In genomic region chr12:62943779-62944395, GRCh38 we compare ENCODE assay signal across 15 cellular contexts.
"Had no signal": no experiment of that assay in that cellular context is flagged by ENCODE, and none has a peak within 500 bp of the region (broad histone marks: within the 10 kb centered on the region; RNA-seq: fewer than 3 reads in every experiment).

No MANE protein-coding gene starts in this region.

- H3K36me3 Mint-ChIP-seq: naive B cell had no signal

- H3K27me3 ChIP-seq: esophagus squamous epithelium, hepatocyte, neutrophil, right atrium auricular region had no signal

- H3K36me3 ChIP-seq: esophagus squamous epithelium, neutrophil, right atrium auricular region had no signal

- H3K4me1 ChIP-seq: esophagus squamous epithelium, right atrium auricular region had no signal

- H3K4me3 Mint-ChIP-seq: dendritic cell treated with granulocyte-macrophage colony-stimulating factor and Interleukin-4, amounts not matched to agents 40 ng/mL and 50 ng/mL, for 4 days; effector memory CD8-positive, alpha-beta T cell; naive B cell; nephron had no signal

- H3K9me3 Mint-ChIP-seq: dendritic cell treated with granulocyte-macrophage colony-stimulating factor and Interleukin-4, amounts not matched to agents 40 ng/mL and 50 ng/mL, for 4 days; effector memory CD8-positive, alpha-beta T cell had no signal

- H3K27ac Mint-ChIP-seq: dendritic cell treated with granulocyte-macrophage colony-stimulating factor and Interleukin-4, amounts not matched to agents 40 ng/mL and 50 ng/mL, for 4 days; effector memory CD8-positive, alpha-beta T cell; nephron had no signal

- H3K79me2 ChIP-seq: hepatocyte had no signal

- H3K4me2 ChIP-seq: hepatocyte, smooth muscle cell had no signal

- DNase-seq: effector memory CD8-positive, alpha-beta T cell; esophagus squamous epithelium; foreskin fibroblast; head of caudate nucleus; mesendoderm; naive B cell; stimulated activated CD4-positive, alpha-beta T cell treated with anti-CD3 and anti-CD28 coated beads, Interleukin-2, amount 100 ng/mL, for 48 hours; stimulated activated naive CD4-positive, alpha-beta T cell treated with Interleukin-2 at 50 U/mL for 16 hours; trophoblast cell had no signal

- H3K4me3 ChIP-seq: esophagus squamous epithelium, hepatocyte, right atrium auricular region, smooth muscle cell had no signal

- H2AFZ ChIP-seq: hepatocyte had no signal

- H3K9me3 ChIP-seq: esophagus squamous epithelium, neutrophil, right atrium auricular region had no signal

- ATAC-seq: effector memory CD8-positive, alpha-beta T cell had no signal

- H3K27ac ChIP-seq: esophagus squamous epithelium, hepatocyte, neutrophil, right atrium auricular region had no signal

- H3K4me1 Mint-ChIP-seq: naive B cell had no signal
